Comparison of ENCODE assay signal across 18 cellular contexts in genomic region chr14:87005336-87005735, GRCh38.
DNase-seq lines count a peak whose midpoint lies in the region; ATAC-seq lines count a peak whose summit lies in the region.
"Had no signal": no experiment of that assay in that cellular context is flagged by ENCODE, and none has a peak within 500 bp of the region (broad histone marks: within the 10 kb centered on the region; RNA-seq: fewer than 3 reads in every experiment).

No MANE protein-coding gene starts in this region.

- no peaks in the 10 kb centered on the region for H3K79me2 ChIP-seq in Karpas-422 (ENCODE audit: low read length)

- H3K27me3 Mint-ChIP-seq in naive thymus-derived CD8-positive, alpha-beta T cell: no peaks in the 10 kb centered on the region

- H3K27me3 ChIP-seq in Karpas-422 (ENCODE audit: low read length): no peaks in the 10 kb centered on the region

- H3K9me2 ChIP-seq in Karpas-422 (replicated peaks; ENCODE audit: insufficient read depth, low read length): no peaks in the 10 kb centered on the region

- no peaks in the 10 kb centered on the region for H3K4me1 Mint-ChIP-seq in naive thymus-derived CD8-positive, alpha-beta T cell
- H3K4me1 Mint-ChIP-seq: CD14-positive monocyte had no signal

- H3K4me3 ChIP-seq in Karpas-422 (ENCODE audit: low read length): no peak overlapping the region
- H3K4me3 ChIP-seq: GM23338, SK-N-MC had no signal

- H4K20me1 ChIP-seq in Karpas-422 (ENCODE audit: insufficient read depth, low read depth, low read length): no peaks in the 10 kb centered on the region

- DNase-seq in AG08395 (ENCODE audit: low spot score) (peak; percentile 12), AG20443 (ENCODE audit: low spot score) (peak; percentile 17), Karpas-422 (no peak), fibroblast of peridontal ligament (ENCODE audit: extremely low read depth) (peak; percentile 49), posterior vena cava (ENCODE audit: low spot score) (no peak)
- DNase-seq in effector CD4-positive, alpha-beta T cell: no peak
- no peak for DNase-seq in naive thymus-derived CD8-positive, alpha-beta T cell
- DNase-seq: DMS79 treated with DMSO at 0.1 percent for 48 hours; HCEC 1CT; NCI-H1694 treated with DMSO at 0.1 percent for 48 hours; NCI-H510A; NCI-H748 treated with DMSO at 0.1 percent for 48 hours; NK-92 treated with Interleukin-12 subunit alpha and Interleukin-12 subunit beta, amount 100 ng/mL, for 24 hours; SHP77 had no signal

- no peak overlapping the region for H3K4me2 ChIP-seq in Karpas-422 (ENCODE audit: low read depth, low read length, poor library complexity, severe bottlenecking)
- H3K4me2 ChIP-seq: GM23338 had no signal

- H3K36me3 Mint-ChIP-seq in naive thymus-derived CD8-positive, alpha-beta T cell: no peaks in the 10 kb centered on the region
- H3K36me3 Mint-ChIP-seq: CD14-positive monocyte had no signal

- H3K4me1 ChIP-seq in Karpas-422 (ENCODE audit: low read length): peaks cover 34% of the 10 kb centered on the region

- intact Hi-C loops in posterior vena cava (cut with DNase I): no loop called here

- POLR2A ChIA-PET in naive thymus-derived CD8-positive, alpha-beta T cell (lab: Charles Lee): no interaction called here

- peak overlapping the region; percentile 21; the same call in 1 of the 2 replicates for H2AFZ ChIP-seq in Karpas-422 (ENCODE audit: low read length)
- H2AFZ ChIP-seq: GM23338 had no signal

- peaks cover 0 to 24% (median 5%) of the 10 kb centered on the region in 9 donors for H3K9me3 Mint-ChIP-seq in naive thymus-derived CD8-positive, alpha-beta T cell

- no peak overlapping the region for H3K27ac ChIP-seq in Karpas-422 (ENCODE audit: low read length)
- H3K27ac ChIP-seq: SK-N-MC had no signal

- H3K4me3 Mint-ChIP-seq in naive thymus-derived CD8-positive, alpha-beta T cell: no peak overlapping the region
- H3K4me3 Mint-ChIP-seq: CD14-positive monocyte, GM23338 had no signal

- no peak overlapping the region for H3K27ac Mint-ChIP-seq in naive thymus-derived CD8-positive, alpha-beta T cell
- H3K27ac Mint-ChIP-seq: CD14-positive monocyte, GM23338 had no signal

- ATAC-seq in GM21381 (IDR thresholded peaks at IDR 0.05; ENCODE audit: unreplicated experiment): no peak
- no peak for ATAC-seq in naive thymus-derived CD8-positive, alpha-beta T cell
- ATAC-seq: GM23338 had no signal

- H3K9me3 ChIP-seq in Karpas-422 (ENCODE audit: low read length): no peaks in the 10 kb centered on the region; the same call in 1 of the 2 replicates

- peaks cover 5% of the 10 kb centered on the region; the same call in 1 of the 2 replicates for H3K36me3 ChIP-seq in Karpas-422 (ENCODE audit: insufficient read depth, low read length)

- H3K9ac ChIP-seq in Karpas-422 (ENCODE audit: low read length): no peak overlapping the region

Comparison
In these comparisons a context has a peak if more than half of its experiments do, and no peak if none do; other contexts are left out.
1. DNase-seq: peak in AG08395 (single experiment), AG20443 (single experiment) and fibroblast of peridontal ligament (single experiment); none in Karpas-422 (single experiment), effector CD4-positive, alpha-beta T cell (single experiment), posterior vena cava (single experiment) and naive thymus-derived CD8-positive, alpha-beta T cell (0 of 10).